4 cellular contexts compared by ENCODE assay signal in the genomic region with DNA sequence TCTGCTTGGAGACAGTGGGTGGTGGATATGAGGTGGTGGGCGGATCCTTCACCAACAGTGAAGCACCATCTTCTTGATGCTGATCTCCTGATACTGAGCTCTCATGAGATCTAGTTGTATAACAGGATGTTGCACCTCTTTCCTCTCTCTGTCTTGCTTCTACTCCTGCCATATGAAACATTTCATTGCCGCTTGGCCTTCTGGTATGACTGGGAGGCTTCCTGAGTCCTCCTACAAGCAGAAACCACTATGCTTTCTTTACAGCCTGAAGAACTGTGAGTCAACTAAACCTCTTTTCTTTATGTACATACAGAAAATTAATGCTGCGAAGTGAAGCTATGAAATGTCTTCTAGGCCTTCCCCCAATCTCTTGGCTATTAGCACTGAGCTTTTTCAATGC.
A peak's percentile ranks its signal among the peaks of the same experiment; 100 is the strongest.
DNase-seq lines count a peak whose midpoint lies in the region; ATAC-seq lines count a peak whose summit lies in the region.
"Not testable (repeated sequence)": the region's sequence is repeated elsewhere in the genome, so short reads cannot be mapped to it uniquely, and the experiment has no call there.

No MANE protein-coding gene starts in this region.

- not testable (repeated sequence) for H3K36me3 Mint-ChIP-seq in T-helper 2 cell treated with Interferon-gamma antibody and Interleukin-4, amounts not matched to agents 5 μg/mL and 100 μg/mL, for 36 hours (ENCODE audit: low read depth); activated CD4-positive, alpha-beta memory T cell treated with anti-CD3 and anti-CD28 coated beads for 36 hours; activated T-helper 2 cell treated with anti-CD3 and anti-CD28 coated beads, Interferon-gamma antibody, Interleukin-2, Interleukin-4, amounts not matched to agents 10 μg/mL and 5 μg/mL and 100 μg/mL, durations not matched to agents 14 hours and 24 hours and 36 hours (ENCODE audit: low read depth); stimulated activated effector memory CD8-positive, alpha-beta T cell treated with anti-CD3 and anti-CD28 coated beads, Interleukin-12 subunit alpha, Interleukin-12 subunit beta, amount 100 ng/mL, for 72 hours

- not testable (repeated sequence) for H3K9me3 Mint-ChIP-seq in T-helper 2 cell treated with Interferon-gamma antibody and Interleukin-4, amounts not matched to agents 5 μg/mL and 100 μg/mL, for 36 hours; activated CD4-positive, alpha-beta memory T cell treated with anti-CD3 and anti-CD28 coated beads for 36 hours; activated T-helper 2 cell treated with anti-CD3 and anti-CD28 coated beads, Interferon-gamma antibody, Interleukin-2, Interleukin-4, amounts not matched to agents 10 μg/mL and 5 μg/mL and 100 μg/mL, durations not matched to agents 14 hours and 24 hours and 36 hours; stimulated activated effector memory CD8-positive, alpha-beta T cell treated with anti-CD3 and anti-CD28 coated beads, Interleukin-12 subunit alpha, Interleukin-12 subunit beta, amount 100 ng/mL, for 72 hours

- H3K4me3 Mint-ChIP-seq in T-helper 2 cell treated with Interferon-gamma antibody and Interleukin-4, amounts not matched to agents 5 μg/mL and 100 μg/mL, for 36 hours; activated CD4-positive, alpha-beta memory T cell treated with anti-CD3 and anti-CD28 coated beads for 36 hours; activated T-helper 2 cell treated with anti-CD3 and anti-CD28 coated beads, Interferon-gamma antibody, Interleukin-2, Interleukin-4, amounts not matched to agents 10 μg/mL and 5 μg/mL and 100 μg/mL, durations not matched to agents 14 hours and 24 hours and 36 hours (ENCODE audit: low read depth); stimulated activated effector memory CD8-positive, alpha-beta T cell treated with anti-CD3 and anti-CD28 coated beads, Interleukin-12 subunit alpha, Interleukin-12 subunit beta, amount 100 ng/mL, for 72 hours: not testable (repeated sequence)

- not testable (repeated sequence) for H3K27ac Mint-ChIP-seq in T-helper 2 cell treated with Interferon-gamma antibody and Interleukin-4, amounts not matched to agents 5 μg/mL and 100 μg/mL, for 36 hours; activated CD4-positive, alpha-beta memory T cell treated with anti-CD3 and anti-CD28 coated beads for 36 hours
- peak overlapping the region; percentile 10 for H3K27ac Mint-ChIP-seq in activated T-helper 2 cell treated with anti-CD3 and anti-CD28 coated beads, Interferon-gamma antibody, Interleukin-2, Interleukin-4, amounts not matched to agents 10 μg/mL and 5 μg/mL and 100 μg/mL, durations not matched to agents 14 hours and 24 hours and 36 hours
- peak overlapping the region; percentile 54 for H3K27ac Mint-ChIP-seq in stimulated activated effector memory CD8-positive, alpha-beta T cell treated with anti-CD3 and anti-CD28 coated beads, Interleukin-12 subunit alpha, Interleukin-12 subunit beta, amount 100 ng/mL, for 72 hours

- intact Hi-C loops in activated CD4-positive, alpha-beta memory T cell treated with anti-CD3 and anti-CD28 coated beads for 36 hours (cut with micrococcal nuclease), result not testable (repeated sequence)
- intact Hi-C loops in activated T-helper 2 cell treated with anti-CD3 and anti-CD28 coated beads, Interferon-gamma antibody, Interleukin-2, Interleukin-4, amounts not matched to agents 10 μg/mL and 5 μg/mL and 100 μg/mL, durations not matched to agents 14 hours and 24 hours and 36 hours (cut with micrococcal nuclease), result loop anchor here (1.0 kb wide), 1 partner anchor 72 kb away; no protein-coding TSS in a partner anchor

- POLR2A ChIA-PET in activated CD4-positive, alpha-beta memory T cell treated with anti-CD3 and anti-CD28 coated beads for 36 hours (lab: Charles Lee), result not testable (repeated sequence)

- peak; percentile 9 for DNase-seq in T-helper 2 cell treated with Interferon-gamma antibody and Interleukin-4, amounts not matched to agents 5 μg/mL and 100 μg/mL, for 36 hours (ENCODE audit: low spot score)
- DNase-seq in activated CD4-positive, alpha-beta memory T cell treated with anti-CD3 and anti-CD28 coated beads for 36 hours, result peak; percentile 28
- DNase-seq in activated T-helper 2 cell treated with anti-CD3 and anti-CD28 coated beads, Interferon-gamma antibody, Interleukin-2, Interleukin-4, amounts not matched to agents 10 μg/mL and 5 μg/mL and 100 μg/mL, durations not matched to agents 14 hours and 24 hours and 36 hours (ENCODE audit: low spot score); stimulated activated effector memory CD8-positive, alpha-beta T cell treated with anti-CD3 and anti-CD28 coated beads, Interleukin-12 subunit alpha, Interleukin-12 subunit beta, amount 100 ng/mL, for 72 hours (ENCODE audit: low spot score in 2 of 2): not testable (repeated sequence)

- CTCF ChIA-PET in activated CD4-positive, alpha-beta memory T cell treated with anti-CD3 and anti-CD28 coated beads for 36 hours (lab: Charles Lee), result not testable (repeated sequence)

- H3K27me3 Mint-ChIP-seq in T-helper 2 cell treated with Interferon-gamma antibody and Interleukin-4, amounts not matched to agents 5 μg/mL and 100 μg/mL, for 36 hours (ENCODE audit: low read depth); activated CD4-positive, alpha-beta memory T cell treated with anti-CD3 and anti-CD28 coated beads for 36 hours; activated T-helper 2 cell treated with anti-CD3 and anti-CD28 coated beads, Interferon-gamma antibody, Interleukin-2, Interleukin-4, amounts not matched to agents 10 μg/mL and 5 μg/mL and 100 μg/mL, durations not matched to agents 14 hours and 24 hours and 36 hours (ENCODE audit: low read depth): not testable (repeated sequence)

- not testable (repeated sequence) for ATAC-seq in stimulated activated effector memory CD8-positive, alpha-beta T cell treated with anti-CD3 and anti-CD28 coated beads, Interleukin-12 subunit alpha, Interleukin-12 subunit beta, amount 100 ng/mL, for 72 hours

- not testable (repeated sequence) for H3K4me1 Mint-ChIP-seq in T-helper 2 cell treated with Interferon-gamma antibody and Interleukin-4, amounts not matched to agents 5 μg/mL and 100 μg/mL, for 36 hours (ENCODE audit: low read depth); activated CD4-positive, alpha-beta memory T cell treated with anti-CD3 and anti-CD28 coated beads for 36 hours (ENCODE audit: low read depth)
- H3K4me1 Mint-ChIP-seq in activated T-helper 2 cell treated with anti-CD3 and anti-CD28 coated beads, Interferon-gamma antibody, Interleukin-2, Interleukin-4, amounts not matched to agents 10 μg/mL and 5 μg/mL and 100 μg/mL, durations not matched to agents 14 hours and 24 hours and 36 hours (ENCODE audit: low read depth), result peaks cover 10% of the 10 kb centered on the region
- peaks cover 16% of the 10 kb centered on the region for H3K4me1 Mint-ChIP-seq in stimulated activated effector memory CD8-positive, alpha-beta T cell treated with anti-CD3 and anti-CD28 coated beads, Interleukin-12 subunit alpha, Interleukin-12 subunit beta, amount 100 ng/mL, for 72 hours
